In the genomic region with DNA sequence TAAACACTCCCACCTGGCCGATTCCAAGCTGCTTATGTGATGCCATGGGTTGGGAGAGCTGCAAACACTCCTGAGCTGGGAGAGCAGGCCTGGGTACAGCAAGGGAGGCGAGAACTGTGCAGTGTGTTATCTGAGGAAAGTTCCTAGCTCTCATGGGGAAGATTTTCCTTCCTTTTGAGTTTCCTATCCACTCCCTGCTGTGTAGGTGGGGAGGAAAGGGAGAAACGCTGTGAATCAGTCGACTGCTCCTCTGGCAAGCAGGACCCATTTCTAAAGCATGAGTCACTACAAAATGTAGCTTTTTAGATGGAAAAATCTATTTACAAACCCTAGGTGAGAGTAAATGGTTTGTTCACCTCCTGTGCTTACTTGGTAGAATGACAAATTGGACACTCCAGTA, we compare ENCODE assay signal across 14 cellular contexts.
DNase-seq lines count a peak whose midpoint lies in the region; ATAC-seq and TF ChIP-seq lines count a peak whose summit lies in the region.
"Had no signal": no experiment of that assay in that cellular context is flagged by ENCODE, and none has a peak within 500 bp of the region (broad histone marks: within the 10 kb centered on the region; RNA-seq: fewer than 3 reads in every experiment).

No MANE protein-coding gene starts in this region.

- H4K20me1 ChIP-seq in BLaER1 treated with 17β-estradiol and CSF1 and Interleukin-3, amounts not matched to agents 10 nM and 100 nM = peaks cover 20 to 98% (median 92%) of the 10 kb centered on the region in 11 experiments; a peak in 20 of 22 replicates

- intact Hi-C loops in Panc1 (cut with micrococcal nuclease; ENCODE audit: unreplicated experiment) = no loop called here

- no peak for DNase-seq in Panc1 (ENCODE audit: low read depth, low spot score)
- DNase-seq in non-pigmented ciliary epithelial cell (ENCODE audit: low read depth) = peak; percentile 43
- DNase-seq in T-helper 9 cell = no peak
- no peak for DNase-seq in NCI-H1436 (lab: John Stamatoyannopoulos, UW)
- DNase-seq: activated CD4-positive, alpha-beta T cell treated with anti-CD3 and anti-CD28 coated beads, Interleukin-2, amount 50 U/mL, for 48 hours; Caco-2; islet precursor cell; MM.1S had no signal

- H3K4me2 ChIP-seq in BLaER1 treated with 17β-estradiol and CSF1 and Interleukin-3, amounts not matched to agents 10 nM and 100 nM = peak overlapping the region in 10 of 11 experiments; percentile 5 to 99 (median 95); a peak in 19 of 22 replicates
- H3K4me2 ChIP-seq: smooth muscle cell had no signal

- TF ChIP-seq CTCF in Panc1 (IDR thresholded peaks at IDR 0.05) = no peak

- in situ Hi-C loops in Panc1 (cut with HindIII; ENCODE audit: low pct_unique_long_range_greater_than_20kb, low sequenced_read_pairs) = no loop called here

- peaks cover 71 to 99% (median 90%) of the 10 kb centered on the region in 10 experiments for H3K4me1 ChIP-seq in BLaER1 treated with 17β-estradiol and CSF1 and Interleukin-3, amounts not matched to agents 10 nM and 100 nM
- peaks cover 19% of the 10 kb centered on the region for H3K4me1 ChIP-seq in Panc1 (ENCODE audit: control insufficient read depth, insufficient read depth, low read length)

- H3K4me3 ChIP-seq in BLaER1 treated with 17β-estradiol and CSF1 and Interleukin-3, amounts not matched to agents 10 nM and 100 nM = no peak overlapping the region
- H3K4me3 ChIP-seq in Panc1 (ENCODE audit: low read depth in 2 of 2, low read length in 2 of 2) = no peak overlapping the region
- H3K4me3 ChIP-seq: cardiac muscle cell, smooth muscle cell had no signal

- peaks cover 0 to 4% (median 0%) of the 10 kb centered on the region in 11 experiments; a peak in 1 of 22 replicates for H3K36me3 ChIP-seq in BLaER1 treated with 17β-estradiol and CSF1 and Interleukin-3, amounts not matched to agents 10 nM and 100 nM
- no peaks in the 10 kb centered on the region for H3K36me3 ChIP-seq in Panc1 (ENCODE audit: control insufficient read depth, insufficient read depth, low read length)
- H3K36me3 ChIP-seq: cardiac muscle cell had no signal

- peak; percentile 61 for ATAC-seq in Panc1
- ATAC-seq in esophagus mucosa = peak; percentile 51
- ATAC-seq in GM18502 (IDR thresholded peaks at IDR 0.05; ENCODE audit: poor library complexity, unreplicated experiment) = no peak
- no peak for ATAC-seq in GM21381 (IDR thresholded peaks at IDR 0.05; ENCODE audit: unreplicated experiment)

- CTCF ChIA-PET in Panc1 (lab: Charles Lee) = interaction anchor here (0.6 kb wide), 1 partner anchor 216 kb away, joined by 3 read pairs; no protein-coding TSS in a partner anchor

- peaks cover 0 to 49% (median 31%) of the 10 kb centered on the region in 11 experiments; a peak in 15 of 22 replicates for H3K27me3 ChIP-seq in BLaER1 treated with 17β-estradiol and CSF1 and Interleukin-3, amounts not matched to agents 10 nM and 100 nM
- no peaks in the 10 kb centered on the region; the same call in 1 of the 2 replicates for H3K27me3 ChIP-seq in Panc1 (ENCODE audit: control insufficient read depth, insufficient read depth, low read length)

- H3K9me3 ChIP-seq in BLaER1 treated with 17β-estradiol and CSF1 and Interleukin-3, amounts not matched to agents 10 nM and 100 nM (replicated peaks in 1 of 11) = peaks cover 0 to 11% (median 0%) of the 10 kb centered on the region in 11 experiments; a peak in 5 of 22 replicates
- H3K9me3 ChIP-seq in Panc1 (ENCODE audit: control insufficient read depth, insufficient read depth, low read depth, low read length) = no peaks in the 10 kb centered on the region
- H3K9me3 ChIP-seq: Caco-2 had no signal

- 0 out of 22 replicates have a peak overlapping the region, but pooled peaks of 1 of the 11 experiments have one; percentile 37 for H3K9ac ChIP-seq in BLaER1 treated with 17β-estradiol and CSF1 and Interleukin-3, amounts not matched to agents 10 nM and 100 nM

- no TSS peak for BruUV-seq in Panc1 (replicated peaks; lab: Mats Ljungman, UMichigan)

- POLR2A ChIA-PET in Panc1 (lab: Charles Lee) = no interaction called here

- H3K27ac ChIP-seq in BLaER1 treated with 17β-estradiol and CSF1 and Interleukin-3, amounts not matched to agents 10 nM and 100 nM = no peak overlapping the region
- H3K27ac ChIP-seq in Panc1 (ENCODE audit: low read length) = peak overlapping the region; percentile 19; the same call in 1 of the 2 replicates
- H3K27ac ChIP-seq: cardiac muscle cell had no signal

Comparison
In these comparisons a context has a peak if more than half of its experiments do, and no peak if none do; other contexts are left out.
1. ATAC-seq: peak in Panc1 (single experiment) and esophagus mucosa (single experiment); none in GM18502 (single experiment) and GM21381 (single experiment).